17 cellular contexts compared by ENCODE assay signal in the genomic region with DNA sequence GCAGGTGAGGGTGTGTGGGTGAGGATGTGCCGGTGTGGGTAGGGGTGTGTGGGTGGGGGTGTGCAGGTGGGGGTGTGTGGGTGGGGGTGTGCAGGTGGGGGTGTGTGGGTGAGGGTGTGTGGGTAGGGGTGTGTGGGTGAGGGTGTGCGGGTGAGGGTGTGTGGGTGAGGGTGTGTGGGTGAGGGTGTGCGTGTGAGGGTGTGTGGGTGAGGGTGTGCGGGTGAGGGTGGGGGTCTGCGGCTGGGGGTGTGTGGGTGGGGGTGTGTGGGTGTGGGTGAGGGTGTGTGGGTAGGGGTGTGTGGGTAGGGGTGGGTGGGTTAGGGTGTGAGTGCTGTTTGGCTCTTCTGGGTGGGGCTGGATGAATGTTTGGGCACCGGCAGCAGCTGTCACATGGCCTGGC.
"Had no signal": no experiment of that assay in that cellular context is flagged by ENCODE, and none has a peak within 500 bp of the region (broad histone marks: within the 10 kb centered on the region; RNA-seq: fewer than 3 reads in every experiment).

No MANE protein-coding gene starts in this region.

- H3K4me3 Mint-ChIP-seq: memory B cell had no signal

- H3K27ac ChIP-seq: coronary artery, dorsolateral prefrontal cortex, esophagus muscularis mucosa, foreskin keratinocyte, gastroesophageal sphincter, heart left ventricle, left lung, lower lobe of right lung had no signal

- H3K4me1 Mint-ChIP-seq: memory B cell had no signal

- H3K27me3 Mint-ChIP-seq: memory B cell had no signal

- H3K27ac Mint-ChIP-seq: memory B cell had no signal

- H3K36me3 ChIP-seq: esophagus muscularis mucosa, gastroesophageal sphincter, heart left ventricle, left lung, lower lobe of right lung had no signal

- H3K27me3 ChIP-seq: esophagus muscularis mucosa, foreskin keratinocyte, gastroesophageal sphincter, heart left ventricle, left lung had no signal

- H3K4me3 ChIP-seq: coronary artery, dorsolateral prefrontal cortex, esophagus muscularis mucosa, gastroesophageal sphincter, heart left ventricle, left lung, lower lobe of right lung had no signal

- H3K9me3 ChIP-seq: esophagus muscularis mucosa, gastroesophageal sphincter, heart left ventricle, lower lobe of right lung had no signal

- H3K36me3 Mint-ChIP-seq: memory B cell had no signal

- DNase-seq: dermis blood vessel endothelial cell; dorsolateral prefrontal cortex; effector CD4-positive, alpha-beta T cell; effector memory CD4-positive, alpha-beta T cell; foreskin keratinocyte; heart left ventricle; hippocampal formation; left cardiac atrium; left lung; left ventricle myocardium superior; lower lobe of right lung; mesendoderm; midbrain had no signal

- H3K4me1 ChIP-seq: esophagus muscularis mucosa, foreskin keratinocyte, gastroesophageal sphincter, heart left ventricle, left lung, lower lobe of right lung had no signal
